Comparison of ENCODE assay signal across 10 cellular contexts in the genomic region with DNA sequence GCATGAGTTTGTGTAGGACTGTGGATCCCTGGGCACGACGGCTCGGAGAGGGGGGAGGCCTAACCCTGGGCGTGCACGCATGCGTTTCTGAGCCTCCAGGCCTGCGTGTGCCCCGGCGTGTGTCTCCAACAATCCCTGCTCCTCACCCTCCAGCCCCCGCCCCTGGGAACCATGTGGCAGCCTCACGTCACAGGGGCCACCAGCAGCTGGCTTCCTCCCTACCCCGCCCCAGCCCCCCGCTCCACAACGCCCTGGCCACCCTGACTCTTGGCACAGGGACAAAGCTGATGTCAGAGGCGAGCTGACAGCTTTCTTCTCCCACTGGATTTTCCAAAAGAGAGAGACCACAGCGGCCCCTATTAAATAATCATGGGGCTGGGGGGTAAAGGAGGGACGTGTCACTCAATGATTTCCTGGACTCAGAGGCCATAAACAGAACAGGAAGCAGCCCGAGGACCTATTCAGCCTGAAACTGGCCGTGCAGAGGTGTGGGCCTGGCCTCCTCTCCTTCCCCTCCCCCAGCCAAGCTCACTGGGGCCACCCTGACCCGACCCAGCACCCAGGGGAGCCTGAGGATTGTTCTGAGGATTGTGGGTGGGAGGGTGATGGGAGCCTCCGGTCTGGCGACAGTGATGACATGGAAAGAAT. TPM values are rescaled to one million over a fixed set of nuclear protein-coding genes. Genes with fewer than 3 reads are reported as not detected.
DNase-seq lines count a peak whose midpoint lies in the region; ATAC-seq and TF ChIP-seq lines count a peak whose summit lies in the region.
"Had no signal": no experiment of that assay in that cellular context is flagged by ENCODE, and none has a peak within 500 bp of the region (broad histone marks: within the 10 kb centered on the region; RNA-seq: fewer than 3 reads in every experiment).

No MANE protein-coding gene starts in this region.

- H2AK5ac ChIP-seq in mesendoderm (ENCODE audit: low read length) = no peak overlapping the region

- no peaks in the 10 kb centered on the region for H3K9me3 Mint-ChIP-seq in natural killer cell treated with Interleukin-12 subunit alpha and Interleukin-12 subunit beta and Interleukin-15 and Interleukin-18, amount 100 ng/mL, for 72 hours
- H3K9me3 Mint-ChIP-seq in natural killer cell = no peaks in the 10 kb centered on the region
- no peaks in the 10 kb centered on the region for H3K9me3 Mint-ChIP-seq in activated T-cell treated with anti-CD3 and anti-CD28 coated beads, Interleukin-2, amount 50 U/mL, for 24 hours

- WGBS in mesendoderm (ENCODE audit: extremely low coverage, insufficient coverage, low lambda C conversion rate) = no CpG with 5 or more reads among the region's 22 CpGs

- no peak overlapping the region for H2BK5ac ChIP-seq in mesendoderm (ENCODE audit: low read length)

- no peaks in the 10 kb centered on the region for H3K4me1 ChIP-seq in mesendoderm (ENCODE audit: control insufficient read depth, low read depth, low read length)

- DNase-seq in natural killer cell treated with Interleukin-12 subunit alpha and Interleukin-12 subunit beta and Interleukin-15 and Interleukin-18, amount 100 ng/mL, for 72 hours (ENCODE audit: low spot score) = no peak
- DNase-seq in natural killer cell = no peak
- DNase-seq in astrocyte of the hippocampus (ENCODE audit: low read depth, low spot score) = peak; percentile 95
- DNase-seq in mesendoderm = no peak
- no peak for DNase-seq in activated T-cell treated with anti-CD3 and anti-CD28 coated beads, Interleukin-2, amount 50 U/mL, for 24 hours

- no peaks in the 10 kb centered on the region for H3K79me1 ChIP-seq in mesendoderm (ENCODE audit: low read length)

- H2BK15ac ChIP-seq in mesendoderm (replicated peaks; ENCODE audit: low read depth) = no peak overlapping the region

- H3K27me3 Mint-ChIP-seq in natural killer cell treated with Interleukin-12 subunit alpha and Interleukin-12 subunit beta and Interleukin-15 and Interleukin-18, amount 100 ng/mL, for 72 hours = peaks cover 4 to 5% of the 10 kb centered on the region in 2 donors
- H3K27me3 Mint-ChIP-seq in natural killer cell (ENCODE audit: low read depth in 2 of 2) = peaks cover 5 to 7% of the 10 kb centered on the region in 2 donors
- H3K27me3 Mint-ChIP-seq in activated T-cell treated with anti-CD3 and anti-CD28 coated beads, Interleukin-2, amount 50 U/mL, for 24 hours = no peaks in the 10 kb centered on the region

- peak overlapping the region; percentile 37 for H3K4me3 Mint-ChIP-seq in natural killer cell treated with Interleukin-12 subunit alpha and Interleukin-12 subunit beta and Interleukin-15 and Interleukin-18, amount 100 ng/mL, for 72 hours
- no peak overlapping the region for H3K4me3 Mint-ChIP-seq in natural killer cell
- no peak overlapping the region for H3K4me3 Mint-ChIP-seq in activated T-cell treated with anti-CD3 and anti-CD28 coated beads, Interleukin-2, amount 50 U/mL, for 24 hours

- peak in 1 of 2 donors; percentile 50 for ATAC-seq in natural killer cell treated with Interleukin-12 subunit alpha and Interleukin-12 subunit beta and Interleukin-15 and Interleukin-18, amount 100 ng/mL, for 72 hours
- ATAC-seq in natural killer cell = no peak
- ATAC-seq in HG03442 (IDR thresholded peaks at IDR 0.05; ENCODE audit: unreplicated experiment) = no peak
- no peak for ATAC-seq in GM21529 (IDR thresholded peaks at IDR 0.05; ENCODE audit: unreplicated experiment)
- no peak for ATAC-seq in GM21528 (IDR thresholded peaks at IDR 0.05; ENCODE audit: low FRiP score, unreplicated experiment)

- H3K27ac Mint-ChIP-seq in natural killer cell treated with Interleukin-12 subunit alpha and Interleukin-12 subunit beta and Interleukin-15 and Interleukin-18, amount 100 ng/mL, for 72 hours = peak overlapping the region; percentile 12 to 14
- H3K27ac Mint-ChIP-seq in natural killer cell = peak overlapping the region in 1 of 2 donors; percentile 40
- no peak overlapping the region for H3K27ac Mint-ChIP-seq in activated T-cell treated with anti-CD3 and anti-CD28 coated beads, Interleukin-2, amount 50 U/mL, for 24 hours

- peaks cover 11 to 14% of the 10 kb centered on the region in 2 donors for H3K4me1 Mint-ChIP-seq in natural killer cell treated with Interleukin-12 subunit alpha and Interleukin-12 subunit beta and Interleukin-15 and Interleukin-18, amount 100 ng/mL, for 72 hours (ENCODE audit: low read depth in 2 of 2)
- peaks cover 6 to 15% of the 10 kb centered on the region in 2 donors for H3K4me1 Mint-ChIP-seq in natural killer cell
- H3K4me1 Mint-ChIP-seq in activated T-cell treated with anti-CD3 and anti-CD28 coated beads, Interleukin-2, amount 50 U/mL, for 24 hours (ENCODE audit: low read depth) = peaks cover 44% of the 10 kb centered on the region

- no peaks in the 10 kb centered on the region for H3K36me3 Mint-ChIP-seq in natural killer cell treated with Interleukin-12 subunit alpha and Interleukin-12 subunit beta and Interleukin-15 and Interleukin-18, amount 100 ng/mL, for 72 hours
- H3K36me3 Mint-ChIP-seq in natural killer cell = no peaks in the 10 kb centered on the region
- H3K36me3 Mint-ChIP-seq in activated T-cell treated with anti-CD3 and anti-CD28 coated beads, Interleukin-2, amount 50 U/mL, for 24 hours (ENCODE audit: low read depth) = no peaks in the 10 kb centered on the region

- no peak for TF ChIP-seq CTCF in natural killer cell (IDR thresholded peaks at IDR 0.05)

- H3K27ac ChIP-seq in mesendoderm (ENCODE audit: low read depth, low read length) = no peak overlapping the region
- H3K27ac ChIP-seq: VCaP had no signal

- no peaks in the 10 kb centered on the region for H3K79me2 ChIP-seq in mesendoderm (ENCODE audit: control insufficient read depth, insufficient read depth, low read length)

- H3K23ac ChIP-seq in mesendoderm (ENCODE audit: low read length) = no peak overlapping the region

- H4K8ac ChIP-seq in mesendoderm (ENCODE audit: low read depth, low read length) = no peak overlapping the region

- H3K4me3 ChIP-seq in mesendoderm (ENCODE audit: low read length) = no peak overlapping the region

- no peak overlapping the region for H3K9ac ChIP-seq in mesendoderm (ENCODE audit: low read length)

- no peak overlapping the region for H3K4me2 ChIP-seq in mesendoderm (ENCODE audit: low read length)

- intact Hi-C loops in natural killer cell (cut with micrococcal nuclease) = no loop called here

- peak overlapping the region; percentile 42 for H3K56ac ChIP-seq in mesendoderm (ENCODE audit: low read length)

- H3K27me3 ChIP-seq in mesendoderm (ENCODE audit: insufficient read depth, low read length, poor library complexity) = no peaks in the 10 kb centered on the region

- no peaks in the 10 kb centered on the region for H3K36me3 ChIP-seq in mesendoderm (ENCODE audit: control insufficient read depth, insufficient read depth, low read length)

- H4K5ac ChIP-seq in mesendoderm (ENCODE audit: low read length) = no peak overlapping the region

- H3K18ac ChIP-seq in mesendoderm (ENCODE audit: low read length) = no peak overlapping the region

- no peak overlapping the region for H3K4ac ChIP-seq in mesendoderm (ENCODE audit: low read depth, low read length)

- H2BK120ac ChIP-seq in mesendoderm (ENCODE audit: low read depth, low read length) = no peak overlapping the region

RNA-seq across cellular contexts. Expression of gene LIF, which starts 6.8 kb away (rescaled TPM):
- 100 to 1,000 TPM in 1 of 2 donors, 10 to 100 TPM in 1; 63.3 to 125 TPM for total RNA-seq in natural killer cell treated with Interleukin-12 subunit alpha and Interleukin-12 subunit beta and Interleukin-15 and Interleukin-18, amount 100 ng/mL, for 72 hours
- 1 to 10 TPM; 2.0 to 2.7 (median 2.6) TPM for total RNA-seq in natural killer cell
- polyA plus RNA-seq in mesendoderm (2013, experiment 1 of 2) = 1.0 TPM
- polyA plus RNA-seq in mesendoderm (2013, experiment 2 of 2) = 0.84 TPM

RNA-seq across cellular contexts. Expression of gene OSM, which starts 13.3 kb away (rescaled TPM):
- 10 to 100 TPM; 15.5 to 38.7 TPM for total RNA-seq in natural killer cell treated with Interleukin-12 subunit alpha and Interleukin-12 subunit beta and Interleukin-15 and Interleukin-18, amount 100 ng/mL, for 72 hours
- total RNA-seq in natural killer cell = 100 to 1,000 TPM in 1 of 3 donors, 10 to 100 TPM in 2; 17.4 to 142 (median 18.1) TPM
- not detected for polyA plus RNA-seq in mesendoderm (2013, experiment 1 of 2)
- not detected for polyA plus RNA-seq in mesendoderm (2013, experiment 2 of 2)
- total RNA-seq: glomerular endothelial cell had no signal

RNA-seq across cellular contexts. Expression of gene CASTOR1, which starts 36.0 kb away (rescaled TPM):
- total RNA-seq in natural killer cell treated with Interleukin-12 subunit alpha and Interleukin-12 subunit beta and Interleukin-15 and Interleukin-18, amount 100 ng/mL, for 72 hours = 1 to 10 TPM; 4.0 to 4.4 TPM
- total RNA-seq in natural killer cell = 10 to 100 TPM in 1 of 3 donors, 1 to 10 TPM in 2; 7.0 to 11.9 (median 8.8) TPM
- polyA plus RNA-seq in mesendoderm (2013, experiment 1 of 2) = 3.3 TPM
- 3.4 TPM for polyA plus RNA-seq in mesendoderm (2013, experiment 2 of 2)

Comparison
In these comparisons a context has a peak if more than half of its experiments do, and no peak if none do; other contexts are left out.
1. RNA of gene LIF, which starts 6.8 kb away (total RNA-seq): 63.3 to 125 TPM in natural killer cell treated with Interleukin-12 subunit alpha and Interleukin-12 subunit beta and Interleukin-15 and Interleukin-18, amount 100 ng/mL, for 72 hours; 2.0 to 2.7 TPM in natural killer cell; every median in the first group is over 10 times any median in the second.